2 cellular contexts compared by ENCODE assay signal in genomic region chrX:2320580-2321327, GRCh38.
A peak's percentile ranks its signal among the peaks of the same experiment; 100 is the strongest.
TF ChIP-seq lines count a peak whose summit lies in the region.

No MANE protein-coding gene starts in this region.

TF ChIP-seq in HCT116, 20 proteins besides CTCF, POLR2A, EP300 and RAD21 (continued from another document):
- TF ChIP-seq ZBTB33 (IDR thresholded peaks at IDR 0.05; ENCODE audit: extremely low read depth, insufficient replicate concordance, low read length) (no peak), SRF (IDR thresholded peaks at IDR 0.05; ENCODE audit: low read depth) (no peak), POLR2AphosphoS5 (IDR thresholded peaks at IDR 0.05; ENCODE audit: low read depth, low read length) (no peak), EGR1 (IDR thresholded peaks at IDR 0.05; ENCODE audit: low read depth) (no peak), SP1 (IDR thresholded peaks at IDR 0.05; ENCODE audit: low read depth) (no peak), SIN3A (IDR thresholded peaks at IDR 0.05; ENCODE audit: low read depth) (no peak), REST (IDR thresholded peaks at IDR 0.05; ENCODE audit: low read depth) (no peak), CBX3 (IDR thresholded peaks at IDR 0.05; ENCODE audit: low read depth) (no peak), ELF1 (IDR thresholded peaks at IDR 0.05; ENCODE audit: borderline replicate concordance, low read depth) (no peak), FOSL1 (IDR thresholded peaks at IDR 0.05; ENCODE audit: low read depth) (no peak)

TF ChIP-seq in liver, 16 proteins besides CTCF, POLR2A, EP300 and RAD21 (continued from another document):
- TF ChIP-seq REST (IDR thresholded peaks at IDR 0.05): peak; percentile 63
- TF ChIP-seq ZBTB33 (IDR thresholded peaks at IDR 0.05): peak; percentile 89
- TF ChIP-seq HNF4G (IDR thresholded peaks at IDR 0.05): peak; percentile 79
- TF ChIP-seq SP1 (IDR thresholded peaks at IDR 0.05): peak; percentile 89
